18 cellular contexts compared by ENCODE assay signal in genomic region chr1:37755290-37755689, GRCh38. TPM values are rescaled to one million over a fixed set of nuclear protein-coding genes. Genes with fewer than 3 reads are reported as not detected.
DNase-seq lines count a peak whose midpoint lies in the region; ATAC-seq and TF ChIP-seq lines count a peak whose summit lies in the region.
"Had no signal": no experiment of that assay in that cellular context is flagged by ENCODE, and none has a peak within 500 bp of the region (broad histone marks: within the 10 kb centered on the region; RNA-seq: fewer than 3 reads in every experiment).

No MANE protein-coding gene starts in this region.

- TF ChIP-seq CTCF in epithelial cell of esophagus (IDR thresholded peaks at IDR 0.05; ENCODE audit: insufficient read depth, low read depth, low read length, missing control alignments) (no peak), left ventricle myocardium inferior (IDR thresholded peaks at IDR 0.05; ENCODE audit: borderline replicate concordance) (no peak)

- H3K4me1 ChIP-seq in left ventricle myocardium inferior = no peaks in the 10 kb centered on the region
- H3K4me1 ChIP-seq: adrenal gland had no signal

- no peaks in the 10 kb centered on the region for H3K9me3 ChIP-seq in left ventricle myocardium inferior (replicated peaks)
- H3K9me3 ChIP-seq: adrenal gland, esophagus muscularis mucosa had no signal

- H3K36me3 ChIP-seq in left ventricle myocardium inferior = no peaks in the 10 kb centered on the region
- H3K36me3 ChIP-seq: adrenal gland, esophagus muscularis mucosa had no signal

- peaks cover 99% of the 10 kb centered on the region for H3K27me3 ChIP-seq in left ventricle myocardium inferior (ENCODE audit: low read depth)

- DNase-seq in DMS53 (lab: John Stamatoyannopoulos, UW) (peak; percentile 40), DMS53 treated with DMSO at 0.1 percent for 48 hours (lab: John Stamatoyannopoulos, UW; ENCODE audit: unreplicated experiment) (no peak), epithelial cell of esophagus (ENCODE audit: low read depth) (peak; percentile 46), superior temporal gyrus (ENCODE audit: extremely low spot score) (peak; percentile 24), left ventricle myocardium inferior (no peak)
- peak; percentile 65 for DNase-seq in stimulated activated CD4-positive, alpha-beta T cell treated with anti-CD3 and anti-CD28 coated beads, Interleukin-15, amount 100 ng/mL, for 24 hours
- DNase-seq in stimulated activated CD4-positive, alpha-beta T cell treated with anti-CD3 and anti-CD28 coated beads, Interleukin-12 subunit alpha, Interleukin-12 subunit beta, amount 100 ng/mL, for 4 hours = no peak
- DNase-seq: adrenal gland; CD8-positive, alpha-beta memory T cell; GDM1; HCEC 1CT; Karpas-422; left cardiac atrium; NCI-H526 treated with DMSO at 0.1 percent for 48 hours; T-helper 17 cell had no signal

- no peak overlapping the region for H3K27ac ChIP-seq in left ventricle myocardium inferior (replicated peaks)
- H3K27ac ChIP-seq: 22Rv1, adrenal gland, esophagus muscularis mucosa had no signal

- intact Hi-C loops in left ventricle myocardium inferior (cut with micrococcal nuclease) = no loop called here

- no peak for ATAC-seq in GM21360 (IDR thresholded peaks at IDR 0.05; ENCODE audit: unreplicated experiment)
- ATAC-seq: left cardiac atrium, T-helper 17 cell had no signal

- no peak overlapping the region for H3K4me3 ChIP-seq in epithelial cell of esophagus (ENCODE audit: low read length)
- H3K4me3 ChIP-seq in left ventricle myocardium inferior = no peak overlapping the region
- H3K4me3 ChIP-seq: adrenal gland, esophagus muscularis mucosa had no signal

RNA-seq across cellular contexts. Expression of gene EPHA10, which starts 9.6 kb away (rescaled TPM):
- 0.14 TPM for total RNA-seq in left ventricle myocardium inferior

RNA-seq across cellular contexts. Expression of gene MANEAL, which starts 38.4 kb away (rescaled TPM):
- total RNA-seq in left ventricle myocardium inferior = 1.9 TPM

RNA-seq across cellular contexts. Expression of gene C1orf122, which starts 52.3 kb away (rescaled TPM):
- total RNA-seq in left ventricle myocardium inferior = 47.3 TPM

RNA-seq across cellular contexts. Expression of gene YRDC, which starts 52.7 kb away (rescaled TPM):
- total RNA-seq in left ventricle myocardium inferior = 5.7 TPM

Comparison
In these comparisons a context has a peak if more than half of its experiments do, and no peak if none do; other contexts are left out.
1. DNase-seq: peak in DMS53 (single experiment), stimulated activated CD4-positive, alpha-beta T cell treated with anti-CD3 and anti-CD28 coated beads, Interleukin-15, amount 100 ng/mL, for 24 hours (single experiment), epithelial cell of esophagus (single experiment) and superior temporal gyrus (single experiment); none in DMS53 treated with DMSO at 0.1 percent for 48 hours (single experiment), stimulated activated CD4-positive, alpha-beta T cell treated with anti-CD3 and anti-CD28 coated beads, Interleukin-12 subunit alpha, Interleukin-12 subunit beta, amount 100 ng/mL, for 4 hours (single experiment) and left ventricle myocardium inferior (single experiment).